Comparison of ENCODE assay signal across 22 cellular contexts in genomic region chr9:18149457-18150011, GRCh38.
DNase-seq lines count a peak whose midpoint lies in the region; ATAC-seq and TF ChIP-seq lines count a peak whose summit lies in the region.
"Had no signal": no experiment of that assay in that cellular context is flagged by ENCODE, and none has a peak within 500 bp of the region (broad histone marks: within the 10 kb centered on the region; RNA-seq: fewer than 3 reads in every experiment).

No MANE protein-coding gene starts in this region.

- no peak overlapping the region for H4K91ac ChIP-seq in IMR-90 (ENCODE audit: insufficient read depth, low read depth, low read length)

- DNase-seq in IMR-90 (peak; percentile 8), astrocyte of the spinal cord (ENCODE audit: low read depth, low spot score) (no peak), fibroblast of the aortic adventitia (ENCODE audit: low read depth) (peak; percentile 7), renal cortical epithelial cell (ENCODE audit: low read depth) (peak; percentile 29), uterus (no peak), spleen (no peak), activated T-cell treated with anti-CD3 and anti-CD28 coated beads for 4 hours (no peak)
- DNase-seq: activated CD4-positive, alpha-beta T cell treated with anti-CD3 and anti-CD28 coated beads, Interleukin-2, amount 50 U/mL, for 1 hour; activated naive CD8-positive, alpha-beta T cell treated with anti-CD3 and anti-CD28 coated beads for 36 hours; DMS53; heart right ventricle; Karpas-422; lower lobe of right lung; NCI-H1105; NCI-H2029; NCI-H446; RPMI8226; stimulated activated naive CD8-positive, alpha-beta T cell treated with anti-CD3 and anti-CD28 coated beads, Interleukin-15, amount 100 ng/mL, for 72 hours; tibial artery had no signal

- H3K4me1 ChIP-seq in IMR-90 (ENCODE audit: control insufficient read depth, insufficient read depth, low read length) (no peaks in the 10 kb centered on the region), uterus (no peaks in the 10 kb centered on the region), spleen (no peaks in the 10 kb centered on the region)
- H3K4me1 ChIP-seq: heart right ventricle, lower lobe of right lung had no signal

- dilution Hi-C loops in IMR-90 (cut with HindIII; ENCODE audit: low sequenced_read_pairs, unreplicated experiment) = no loop called here

- H3K56ac ChIP-seq in IMR-90 (ENCODE audit: extremely low read depth, insufficient read depth, low read length) = no peak overlapping the region

- ATAC-seq in IMR-90 (ENCODE audit: low read depth) = no peak
- ATAC-seq: activated T-helper 17 cell treated with anti-CD3 and anti-CD28 coated beads, Interleukin-2, amount 50 U/mL, for 72 hours; heart right ventricle; lower lobe of right lung; stimulated activated naive CD8-positive, alpha-beta T cell treated with anti-CD3 and anti-CD28 coated beads, Interleukin-15, amount 100 ng/mL, for 72 hours had no signal

- H4K5ac ChIP-seq in IMR-90 (ENCODE audit: low read depth, low read length) = no peak overlapping the region

- H4K8ac ChIP-seq in IMR-90 (ENCODE audit: low read depth in 2 of 2, low read length in 2 of 2) = no peak overlapping the region

- TF ChIP-seq RAD21 in IMR-90 (IDR thresholded peaks at IDR 0.05; ENCODE audit: low read length) = peak; percentile 31

- no peak overlapping the region for H2BK5ac ChIP-seq in IMR-90 (ENCODE audit: low read depth, low read length, poor library complexity, severe bottlenecking)

- WGBS in IMR-90 (ENCODE audit: extremely low coverage in 2 of 2, insufficient read length in 1 of 2), 2 experiments = no CpG with 5 or more reads among the region's 1 CpG
- WGBS in spleen, 5 donors = 40 to 66% (median 45%) methylated on average over 1 of the region's 1 CpG

- POLR2A ChIA-PET in IMR-90 (lab: Charles Lee; ENCODE audit: unreplicated experiment) = no interaction called here

- H2AFZ ChIP-seq in IMR-90 (replicated peaks; ENCODE audit: low read length, poor library complexity) = no peak overlapping the region

- H2AK9ac ChIP-seq in IMR-90 (replicated peaks; ENCODE audit: low read depth, low read length, poor library complexity) = no peak overlapping the region

- no peak overlapping the region for H2AK5ac ChIP-seq in IMR-90 (ENCODE audit: low read depth, low read length)

- TF ChIP-seq CTCF in IMR-90 (conservative IDR thresholded peaks at IDR 0.05; ENCODE audit: low read depth, low read length) (0 out of 2 replicates have a peak, but pooled peaks have one; percentile 17), astrocyte of the spinal cord (IDR thresholded peaks at IDR 0.05; ENCODE audit: low read depth, low read length) (peak; percentile 8), fibroblast of the aortic adventitia (IDR thresholded peaks at IDR 0.05; ENCODE audit: insufficient read depth, low read length) (no peak), uterus (IDR thresholded peaks at IDR 0.05) (no peak), spleen (IDR thresholded peaks at IDR 0.05 in 8 of 11, conservative IDR thresholded peaks at IDR 0.05 in 3 of 11) (no peak)

- no peaks in the 10 kb centered on the region for H4K20me1 ChIP-seq in IMR-90 (ENCODE audit: insufficient read depth, low read length)

- no peak overlapping the region for H2BK15ac ChIP-seq in IMR-90 (ENCODE audit: low read depth, low read length)

- BruUV-seq in IMR-90 (replicated peaks; lab: Mats Ljungman, UMichigan) = no TSS peak

- no peak overlapping the region for H3K18ac ChIP-seq in IMR-90 (ENCODE audit: low read depth, low read length)

- no peak overlapping the region for H2BK120ac ChIP-seq in IMR-90 (ENCODE audit: low read depth, low read length)

- H3K36me3 ChIP-seq in IMR-90 (ENCODE audit: control insufficient read depth, insufficient read depth, low read length) = no peaks in the 10 kb centered on the region
- H3K36me3 ChIP-seq in uterus = no peaks in the 10 kb centered on the region
- H3K36me3 ChIP-seq in spleen = no peaks in the 10 kb centered on the region
- H3K36me3 ChIP-seq: heart right ventricle, lower lobe of right lung, tibial artery had no signal

- intact Hi-C loops in IMR-90 (cut with micrococcal nuclease) = no loop called here
- intact Hi-C loops in uterus (cut with DNase I; ENCODE audit: low total_unique reads) = no loop called here
- intact Hi-C loops in spleen (cut with DNase I; ENCODE audit: low total_unique reads) = no loop called here

- CTCF ChIA-PET in IMR-90 (lab: Yijun Ruan, JAX) = no interaction called here

- no peak overlapping the region for H3K23ac ChIP-seq in IMR-90 (ENCODE audit: low read depth, low read length)

- H3K9ac ChIP-seq in IMR-90 (ENCODE audit: low read depth, low read length) = no peak overlapping the region

- no peak overlapping the region for H3K27ac ChIP-seq in IMR-90 (ENCODE audit: insufficient read depth, low read length)
- no peak overlapping the region for H3K27ac ChIP-seq in uterus
- H3K27ac ChIP-seq in spleen = no peak overlapping the region
- H3K27ac ChIP-seq: coronary artery, heart right ventricle, lower lobe of right lung, SK-N-MC, tibial artery had no signal

- H3K14ac ChIP-seq in IMR-90 (replicated peaks; ENCODE audit: low read depth, low read length) = no peak overlapping the region

- H2BK20ac ChIP-seq in IMR-90 (ENCODE audit: low read depth, low read length) = no peak overlapping the region

- H3K4ac ChIP-seq in IMR-90 (ENCODE audit: low read depth, low read length) = no peak overlapping the region

- no peaks in the 10 kb centered on the region for H3K79me1 ChIP-seq in IMR-90 (ENCODE audit: low read depth in 1 of 2, low read length in 2 of 2)

- no peak overlapping the region for H3K4me2 ChIP-seq in IMR-90 (ENCODE audit: low read depth, low read length)

- no peaks in the 10 kb centered on the region for H3K27me3 ChIP-seq in IMR-90 (ENCODE audit: control insufficient read depth, insufficient read depth, low read length)
- H3K27me3 ChIP-seq in uterus = no peaks in the 10 kb centered on the region
- H3K27me3 ChIP-seq in spleen (replicated peaks in 1 of 7) = no peaks in the 10 kb centered on the region
- H3K27me3 ChIP-seq: tibial artery had no signal

- in situ Hi-C loops in IMR-90 (cut with MboI; ENCODE audit: low sequenced_read_pairs) = no loop called here
- in situ Hi-C loops in astrocyte of the spinal cord (cut with HindIII; ENCODE audit: low sequenced_read_pairs) = no loop called here

- H3K4me3 ChIP-seq in IMR-90 (ENCODE audit: insufficient read depth, low read depth, low read length) = no peak overlapping the region
- H3K4me3 ChIP-seq in astrocyte of the spinal cord (ENCODE audit: low read depth, low read length) = no peak overlapping the region
- no peak overlapping the region for H3K4me3 ChIP-seq in fibroblast of the aortic adventitia (ENCODE audit: low read depth, low read length)
- no peak overlapping the region for H3K4me3 ChIP-seq in uterus
- H3K4me3 ChIP-seq in spleen = no peak overlapping the region
- H3K4me3 ChIP-seq: coronary artery, heart right ventricle, lower lobe of right lung, SK-N-MC, tibial artery had no signal

- no peak for TF ChIP-seq POLR2A in IMR-90 (IDR thresholded peaks at IDR 0.05; ENCODE audit: low read depth, low read length)
- no peak for TF ChIP-seq POLR2A in uterus (IDR thresholded peaks at IDR 0.05)
- TF ChIP-seq POLR2A in spleen (IDR thresholded peaks at IDR 0.05) = no peak

- H3K9me1 ChIP-seq in IMR-90 (ENCODE audit: insufficient read depth, low read length) = no peaks in the 10 kb centered on the region

- H3K9me3 ChIP-seq in IMR-90 (ENCODE audit: control insufficient read depth, insufficient read depth, low read length) (no peaks in the 10 kb centered on the region), uterus (no peaks in the 10 kb centered on the region), spleen (no peaks in the 10 kb centered on the region)
- H3K9me3 ChIP-seq: heart right ventricle, lower lobe of right lung, tibial artery had no signal

TF ChIP-seq in IMR-90, 13 proteins besides CTCF, POLR2A, EP300 and RAD21:
- TF ChIP-seq RCOR1 (IDR thresholded peaks at IDR 0.05; ENCODE audit: insufficient replicate concordance, low read length) (no peak), NFE2L2 (IDR thresholded peaks at IDR 0.05; ENCODE audit: low read depth, low read length) (no peak), BHLHE40 (IDR thresholded peaks at IDR 0.05; ENCODE audit: low read depth, low read length) (no peak), CHD1 (IDR thresholded peaks at IDR 0.05; ENCODE audit: low read depth, low read length) (no peak), ELK1 (IDR thresholded peaks at IDR 0.05; ENCODE audit: borderline replicate concordance, low read depth, low read length) (no peak), FOS (IDR thresholded peaks at IDR 0.05; ENCODE audit: low read depth, low read length) (no peak)

Comparison
In these comparisons a context has a peak if more than half of its experiments do, and no peak if none do; other contexts are left out.
1. DNase-seq: peak in IMR-90 (single experiment), fibroblast of the aortic adventitia (single experiment) and renal cortical epithelial cell (single experiment); none in astrocyte of the spinal cord (single experiment), uterus (0 of 2), spleen (single experiment) and activated T-cell treated with anti-CD3 and anti-CD28 coated beads for 4 hours (single experiment).
2. CTCF ChIP-seq: peak in IMR-90 (single experiment) and astrocyte of the spinal cord (single experiment); none in fibroblast of the aortic adventitia (single experiment), uterus (0 of 4) and spleen (0 of 11).